19 cellular contexts compared by ENCODE assay signal in the genomic region with DNA sequence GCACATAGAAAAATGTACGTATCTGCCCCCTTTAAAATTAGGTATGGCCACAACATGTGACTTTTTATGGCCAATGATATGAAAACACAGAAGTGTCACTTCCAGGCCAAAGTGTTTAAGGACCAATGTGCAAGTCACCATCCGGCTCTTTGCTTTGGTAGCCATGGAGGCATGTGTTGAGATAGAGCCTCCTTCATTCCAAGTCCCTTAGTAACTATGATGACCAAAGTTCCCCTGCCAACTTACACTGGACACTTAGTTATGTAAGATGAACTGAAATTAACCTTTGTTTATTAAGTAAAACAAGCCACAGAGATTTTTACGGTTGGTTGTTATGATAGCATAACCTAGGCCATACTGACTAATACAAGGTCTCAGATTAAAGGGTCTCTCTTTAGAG. TPM values are rescaled to one million over a fixed set of nuclear protein-coding genes. Genes with fewer than 3 reads are reported as not detected.
DNase-seq lines count a peak whose midpoint lies in the region; ATAC-seq and TF ChIP-seq lines count a peak whose summit lies in the region.
"Had no signal": no experiment of that assay in that cellular context is flagged by ENCODE, and none has a peak within 500 bp of the region (broad histone marks: within the 10 kb centered on the region; RNA-seq: fewer than 3 reads in every experiment).

No MANE protein-coding gene starts in this region.

- in situ Hi-C loops in IMR-90 (cut with MboI; ENCODE audit: low sequenced_read_pairs), result loop anchor here (25.0 kb wide), 1 partner anchor 925 kb away; no protein-coding TSS in a partner anchor

- intact Hi-C loops in IMR-90 (cut with micrococcal nuclease) (no loop called here), breast epithelium (cut with DNase I; ENCODE audit: low total_unique reads) (no loop called here), upper lobe of right lung (cut with DNase I) (no loop called here), ovary (cut with DNase I) (no loop called here)

- TF ChIP-seq EP300 in ovary (IDR thresholded peaks at IDR 0.05), result no peak

- H3K4ac ChIP-seq in IMR-90 (ENCODE audit: low read depth, low read length), result no peak overlapping the region

- H3K9me1 ChIP-seq in IMR-90 (ENCODE audit: insufficient read depth, low read length), result no peaks in the 10 kb centered on the region

- H3K9me3 ChIP-seq in IMR-90 (ENCODE audit: control insufficient read depth, insufficient read depth, low read length) (no peaks in the 10 kb centered on the region), breast epithelium (no peaks in the 10 kb centered on the region), upper lobe of right lung (no peaks in the 10 kb centered on the region), ovary (no peaks in the 10 kb centered on the region)
- H3K9me3 ChIP-seq: HAP-1 had no signal

- H4K20me1 ChIP-seq in IMR-90 (ENCODE audit: insufficient read depth, low read length), result peaks cover 4% of the 10 kb centered on the region; the same call in 1 of the 2 replicates

- H4K5ac ChIP-seq in IMR-90 (ENCODE audit: low read depth, low read length), result no peak overlapping the region

- no peak for TF ChIP-seq POLR2A in IMR-90 (IDR thresholded peaks at IDR 0.05; ENCODE audit: low read depth, low read length)
- no peak for TF ChIP-seq POLR2A in breast epithelium (IDR thresholded peaks at IDR 0.05)
- no peak for TF ChIP-seq POLR2A in ovary (IDR thresholded peaks at IDR 0.05)

- no peak overlapping the region for H4K91ac ChIP-seq in IMR-90 (ENCODE audit: insufficient read depth, low read depth, low read length)

- dilution Hi-C loops in IMR-90 (cut with HindIII; ENCODE audit: low sequenced_read_pairs, unreplicated experiment), result no loop called here

- H3K36me3 ChIP-seq in IMR-90 (ENCODE audit: control insufficient read depth, insufficient read depth, low read length) (peaks cover 4% of the 10 kb centered on the region; the same call in 1 of the 2 replicates), breast epithelium (no peaks in the 10 kb centered on the region), upper lobe of right lung (no peaks in the 10 kb centered on the region), ovary (no peaks in the 10 kb centered on the region)
- H3K36me3 ChIP-seq: HAP-1 had no signal

- H3K4me3 ChIP-seq in AG04449 (ENCODE audit: low read depth, low read length) (no peak overlapping the region), IMR-90 (ENCODE audit: insufficient read depth, low read depth, low read length) (no peak overlapping the region), breast epithelium (no peak overlapping the region), upper lobe of right lung (no peak overlapping the region), ovary (no peak overlapping the region)
- H3K4me3 ChIP-seq: HAP-1 had no signal

- peak overlapping the region; percentile 44 for H2AFZ ChIP-seq in IMR-90 (replicated peaks; ENCODE audit: low read length, poor library complexity)

- no peak overlapping the region for H2BK15ac ChIP-seq in IMR-90 (ENCODE audit: low read depth, low read length)

- no peak overlapping the region for H3K4me2 ChIP-seq in IMR-90 (ENCODE audit: low read depth, low read length)

- no TSS peak for BruUV-seq in IMR-90 (replicated peaks; lab: Mats Ljungman, UMichigan)

- POLR2A ChIA-PET in AG04449 (lab: Yijun Ruan, JAX) (no interaction called here), IMR-90 (lab: Charles Lee; ENCODE audit: unreplicated experiment) (no interaction called here)

- H3K27ac ChIP-seq in IMR-90 (ENCODE audit: insufficient read depth, low read length), result no peak overlapping the region
- no peak overlapping the region for H3K27ac ChIP-seq in breast epithelium
- no peak overlapping the region for H3K27ac ChIP-seq in upper lobe of right lung
- H3K27ac ChIP-seq in ovary, result no peak overlapping the region
- H3K27ac ChIP-seq: 22Rv1 had no signal

- H3K79me1 ChIP-seq in IMR-90 (ENCODE audit: low read depth in 1 of 2, low read length in 2 of 2), result peaks cover 0 to 8% of the 10 kb centered on the region in 2 experiments; a peak in 3 of 4 replicates

- TF ChIP-seq RAD21 in IMR-90 (IDR thresholded peaks at IDR 0.05; ENCODE audit: low read length), result no peak

- CTCF ChIA-PET in AG04449 (lab: Yijun Ruan, JAX) (no interaction called here), IMR-90 (lab: Yijun Ruan, JAX) (no interaction called here)

- no peak overlapping the region for H2BK5ac ChIP-seq in IMR-90 (ENCODE audit: low read depth, low read length, poor library complexity, severe bottlenecking)

- H3K14ac ChIP-seq in IMR-90 (replicated peaks; ENCODE audit: low read depth, low read length), result no peak overlapping the region

- no peak overlapping the region for H3K23ac ChIP-seq in IMR-90 (ENCODE audit: low read depth, low read length)

- H2AK9ac ChIP-seq in IMR-90 (replicated peaks; ENCODE audit: low read depth, low read length, poor library complexity), result no peak overlapping the region

- no peaks in the 10 kb centered on the region for H3K4me1 ChIP-seq in IMR-90 (ENCODE audit: control insufficient read depth, insufficient read depth, low read length)
- no peaks in the 10 kb centered on the region for H3K4me1 ChIP-seq in breast epithelium
- H3K4me1 ChIP-seq in upper lobe of right lung, result no peaks in the 10 kb centered on the region
- peaks cover 1% of the 10 kb centered on the region for H3K4me1 ChIP-seq in ovary (ENCODE audit: insufficient read depth)
- H3K4me1 ChIP-seq: HAP-1 had no signal

- no peak overlapping the region for H3K56ac ChIP-seq in IMR-90 (ENCODE audit: extremely low read depth, insufficient read depth, low read length)

- H3K9ac ChIP-seq in IMR-90 (ENCODE audit: low read depth, low read length), result no peak overlapping the region

- no peaks in the 10 kb centered on the region for H3K27me3 ChIP-seq in IMR-90 (ENCODE audit: control insufficient read depth, insufficient read depth, low read length)
- H3K27me3 ChIP-seq in breast epithelium, result no peaks in the 10 kb centered on the region
- H3K27me3 ChIP-seq in upper lobe of right lung, result no peaks in the 10 kb centered on the region
- H3K27me3 ChIP-seq in ovary, result no peaks in the 10 kb centered on the region

- DNase-seq in AG04449 (ENCODE audit: low read depth, low spot score) (peak; percentile 26), IMR-90 (peak; percentile 38), astrocyte of the hippocampus (ENCODE audit: low read depth, low spot score) (peak; percentile 10), iris pigment epithelial cell (ENCODE audit: low read depth) (peak; percentile 61), breast epithelium (ENCODE audit: low spot score in 2 of 2) (no peak), upper lobe of right lung (no peak), ovary (no peak)
- DNase-seq: DMS 273 treated with DMSO at 0.1 percent for 48 hours, DND-41, GF-D8, KBM-7, NCI-H187, NCI-H2107, NCI-H2227 treated with DMSO at 0.1 percent for 48 hours, NCI-H524 had no signal

- TF ChIP-seq CTCF in AG04449 (IDR thresholded peaks at IDR 0.05; ENCODE audit: insufficient read depth, low read length, missing control alignments) (no peak), IMR-90 (conservative IDR thresholded peaks at IDR 0.05; ENCODE audit: low read depth, low read length) (no peak), breast epithelium (IDR thresholded peaks at IDR 0.05) (no peak), upper lobe of right lung (IDR thresholded peaks at IDR 0.05) (no peak), ovary (IDR thresholded peaks at IDR 0.05) (no peak)

- no peak overlapping the region for H2AK5ac ChIP-seq in IMR-90 (ENCODE audit: low read depth, low read length)

- H4K8ac ChIP-seq in IMR-90 (ENCODE audit: low read depth in 2 of 2, low read length in 2 of 2), result no peak overlapping the region

- H2BK20ac ChIP-seq in IMR-90 (ENCODE audit: low read depth, low read length), result no peak overlapping the region

- H2BK120ac ChIP-seq in IMR-90 (ENCODE audit: low read depth, low read length), result no peak overlapping the region

- WGBS in IMR-90 (ENCODE audit: extremely low coverage in 2 of 2, insufficient read length in 1 of 2), 2 experiments, result no CpG with 5 or more reads among the region's 3 CpGs
- 91 to 95% (median 92%) methylated on average over 3 of the region's 3 CpGs for WGBS in ovary, 3 donors

- ATAC-seq in IMR-90 (ENCODE audit: low read depth) (peak; percentile 42; the same call in 1 of the 2 replicates), HG03565 (IDR thresholded peaks at IDR 0.05; ENCODE audit: unreplicated experiment) (no peak), upper lobe of right lung (no peak)
- ATAC-seq: Right ventricle myocardium inferior had no signal

- no peak overlapping the region for H3K18ac ChIP-seq in IMR-90 (ENCODE audit: low read depth, low read length)

TF ChIP-seq in IMR-90, 13 proteins besides CTCF, POLR2A, EP300 and RAD21:
- TF ChIP-seq NFE2L2 (IDR thresholded peaks at IDR 0.05; ENCODE audit: low read depth, low read length), result no peak
- TF ChIP-seq MXI1 (IDR thresholded peaks at IDR 0.05; ENCODE audit: borderline replicate concordance, low read depth, low read length), result no peak
- no peak for TF ChIP-seq SMC3 (IDR thresholded peaks at IDR 0.05; ENCODE audit: low read depth, low read length)

RNA-seq across cellular contexts. Expression of a gene that starts 51.0 kb away (rescaled TPM):
- total RNA-seq in IMR-90 (2012; rRNA removed) (67.5 and 69.0 TPM in 2 replicates), breast epithelium (1 to 10 TPM in 2 of 3 donors, under 1 TPM in 1; 0.88 to 7.5 (median 1.8) TPM), upper lobe of right lung (0.58 TPM), ovary (1 to 10 TPM in 4 of 7 donors, under 1 TPM in 3; 0.23 to 2.1 (median 1.0) TPM)
- polyA plus RNA-seq in IMR-90 (2012; rRNA removed) (22.6 and 26.7 TPM in 2 replicates), ovary (1 to 10 TPM in 1 of 2 donors, under 1 TPM in 1; 0.56 to 3.5 TPM)
- 12.4 and 13.0 TPM in 2 replicates for polyA plus RNA-seq in IMR-90 (2012; cell fraction: cytosol; rRNA removed)
- 9.7 and 25.9 TPM in 2 replicates for polyA plus RNA-seq in IMR-90 (2012; cell fraction: nucleus; rRNA removed; ENCODE audit: low replicate concordance)

Comparison
In these comparisons a context has a peak if more than half of its experiments do, and no peak if none do; other contexts are left out.
1. DNase-seq: peak in AG04449 (single experiment), IMR-90 (single experiment), astrocyte of the hippocampus (single experiment) and iris pigment epithelial cell (single experiment); none in breast epithelium (0 of 2), upper lobe of right lung (single experiment) and ovary (0 of 5).